In the genomic region with DNA sequence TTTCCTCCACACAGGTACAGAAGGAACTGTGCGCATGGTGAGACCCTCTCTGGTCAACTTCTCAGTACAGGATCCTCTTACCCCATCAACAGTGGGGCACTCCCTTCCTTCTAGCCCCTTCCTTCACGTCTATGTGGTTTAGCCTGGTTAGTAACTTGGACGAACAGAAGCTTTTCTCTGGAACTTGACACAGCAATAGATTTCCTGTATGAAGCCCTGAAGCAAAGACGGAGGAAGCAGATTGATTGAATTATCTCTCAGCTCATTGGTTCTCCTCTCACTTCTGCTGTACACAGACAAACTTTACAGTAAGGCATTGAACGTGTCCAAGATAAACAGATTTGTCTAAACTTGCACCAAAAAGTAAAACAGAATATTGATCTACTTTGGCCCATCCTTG, we compare ENCODE assay signal across 12 cellular contexts. TPM values are rescaled to one million over a fixed set of nuclear protein-coding genes. Genes with fewer than 3 reads are reported as not detected.
A peak's percentile ranks its signal among the peaks of the same experiment; 100 is the strongest.
DNase-seq lines count a peak whose midpoint lies in the region; ATAC-seq and TF ChIP-seq lines count a peak whose summit lies in the region.
"Had no signal": no experiment of that assay in that cellular context is flagged by ENCODE, and none has a peak within 500 bp of the region (broad histone marks: within the 10 kb centered on the region; RNA-seq: fewer than 3 reads in every experiment).

A gene with protein sequence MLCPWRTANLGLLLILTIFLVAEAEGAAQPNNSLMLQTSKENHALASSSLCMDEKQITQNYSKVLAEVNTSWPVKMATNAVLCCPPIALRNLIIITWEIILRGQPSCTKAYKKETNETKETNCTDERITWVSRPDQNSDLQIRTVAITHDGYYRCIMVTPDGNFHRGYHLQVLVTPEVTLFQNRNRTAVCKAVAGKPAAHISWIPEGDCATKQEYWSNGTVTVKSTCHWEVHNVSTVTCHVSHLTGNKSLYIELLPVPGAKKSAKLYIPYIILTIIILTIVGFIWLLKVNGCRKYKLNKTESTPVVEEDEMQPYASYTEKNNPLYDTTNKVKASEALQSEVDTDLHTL (minus strand): TSS at position 210 of the 400 bp plus-strand sequence. CDS start 246 bp downstream, outside the sequence.

- H3K4me2 ChIP-seq in GM23248 (ENCODE audit: unreplicated experiment) (no peak within 1 kb of the TSS), PC-3 (ENCODE audit: low read length) (no peak within 1 kb of the TSS)

- CTCF ChIA-PET in CD4-positive, alpha-beta T cell (lab: Charles Lee): interaction anchor here (0.6 to 1.4 kb wide), 7 partner anchors 9 to 332 kb away, joined by 3 to 5 read pairs (median 3); partner anchors contain the start of gene GTPBP8
- CTCF ChIA-PET in PC-3 (lab: Charles Lee): no interaction called here

- no peaks in the 10 kb centered on the region for H3K9me2 ChIP-seq in GM23248 (ENCODE audit: insufficient read depth)
- no peaks in the 10 kb centered on the region for H3K9me2 ChIP-seq in PC-3 (replicated peaks; ENCODE audit: low read length)

- H3K9me3 Mint-ChIP-seq in CD4-positive, alpha-beta T cell: no peaks in the 10 kb centered on the region
- H3K9me3 Mint-ChIP-seq in activated naive CD8-positive, alpha-beta T cell (ENCODE audit: low read depth): no peaks in the 10 kb centered on the region

- H3K79me2 ChIP-seq in GM23248 (ENCODE audit: insufficient read depth) (no peaks in the 10 kb centered on the region), PC-3 (ENCODE audit: low read length) (no peaks in the 10 kb centered on the region)

- H3K27me3 Mint-ChIP-seq in CD4-positive, alpha-beta T cell: no peaks in the 10 kb centered on the region
- no peaks in the 10 kb centered on the region for H3K27me3 Mint-ChIP-seq in activated naive CD8-positive, alpha-beta T cell

- H3K27ac ChIP-seq in CD4-positive, alpha-beta T cell (ENCODE audit: low read depth, low read length): peak within 1 kb of the TSS; percentile 69
- H3K27ac ChIP-seq in KOPT-K1 (ENCODE audit: low read depth, low read length, poor library complexity, severe bottlenecking) (peak within 1 kb of the TSS; percentile 81), mucosa of rectum (ENCODE audit: low read depth in 2 of 2, low read length in 2 of 2) (peak within 1 kb of the TSS; percentile 8 to 68), GM23248 (no peak within 1 kb of the TSS), PC-3 (ENCODE audit: low read length) (no peak within 1 kb of the TSS)

- no peaks in the 10 kb centered on the region for H4K20me1 ChIP-seq in GM23248 (ENCODE audit: insufficient read depth)
- no peaks in the 10 kb centered on the region for H4K20me1 ChIP-seq in PC-3 (ENCODE audit: low read length)

- 53 to 58% methylated on average over 5 of the region's 5 CpGs for WGBS in GM23248 (ENCODE audit: low coverage in 1 of 2, low lambda C conversion rate in 2 of 2, missing lambda C conversion rate in 2 of 2), 2 experiments

- H3K4me3 Mint-ChIP-seq in CD4-positive, alpha-beta T cell: peak within 1 kb of the TSS; percentile 92
- peak within 1 kb of the TSS; percentile 90 for H3K4me3 Mint-ChIP-seq in activated naive CD8-positive, alpha-beta T cell

- peaks cover 9% of the 10 kb centered on the region for H3K36me3 Mint-ChIP-seq in CD4-positive, alpha-beta T cell (ENCODE audit: low read depth)
- peaks cover 2% of the 10 kb centered on the region for H3K36me3 Mint-ChIP-seq in activated naive CD8-positive, alpha-beta T cell

- no peaks in the 10 kb centered on the region for H3K9me3 ChIP-seq in CD4-positive, alpha-beta T cell (ENCODE audit: control insufficient read depth, low read length)
- H3K9me3 ChIP-seq in KOPT-K1 (ENCODE audit: insufficient read depth, low read length, poor library complexity, severe bottlenecking): no peaks in the 10 kb centered on the region
- H3K9me3 ChIP-seq in mucosa of rectum (ENCODE audit: control insufficient read depth in 2 of 2, low read length in 2 of 2): no peaks in the 10 kb centered on the region
- H3K9me3 ChIP-seq in GM23248 (ENCODE audit: low read depth): no peaks in the 10 kb centered on the region
- H3K9me3 ChIP-seq in PC-3 (ENCODE audit: low read length): no peaks in the 10 kb centered on the region
- H3K9me3 ChIP-seq in HAP-1: no peaks in the 10 kb centered on the region

- intact Hi-C loops in CD4-positive, alpha-beta T cell (cut with DNase I, micrococcal nuclease): loop anchor here in 1 of 2 experiments (5.0 to 10.0 kb wide), 3 partner anchors 33 to 410 kb away; partner anchors contain the start of genes ATG3 and SLC35A5
- intact Hi-C loops in PC-3 (cut with micrococcal nuclease): no loop called here

- DNase-seq in CD4-positive, alpha-beta T cell: no peak
- DNase-seq in GM19240 (ENCODE audit: insufficient read length, low spot score) (no peak), GM23248 (no peak), PC-3 (no peak), HAP-1 (ENCODE audit: low spot score in 2 of 2) (no peak)
- DNase-seq: activated gamma-delta T cell treated with Interleukin-2 at 50 U/mL for 16 hours, DMS53, NCI-H446 treated with DMSO at 0.1 percent for 48 hours, posterior cingulate gyrus had no signal

- in situ Hi-C loops in GM23248 (cut with MboI) (loop anchor here (10.0 kb wide), 1 partner anchor 240 kb away; no protein-coding TSS in a partner anchor), HAP-1 (cut with MboI; ENCODE audit: low sequenced_read_pairs) (no loop called here)

- ATAC-seq in CD4-positive, alpha-beta T cell (ENCODE audit: poor library complexity): peak; percentile 51
- no peak for ATAC-seq in PC-3

- H3K4me3 ChIP-seq in mucosa of rectum (ENCODE audit: low read length in 2 of 2) (peak within 1 kb of the TSS; percentile 43 to 62), GM23248 (no peak within 1 kb of the TSS), PC-3 (ENCODE audit: low read length) (no peak within 1 kb of the TSS), HAP-1 (no peak within 1 kb of the TSS)

- H3K36me3 ChIP-seq in KOPT-K1 (ENCODE audit: insufficient read depth, low read length) (no peaks in the 10 kb centered on the region), mucosa of rectum (ENCODE audit: control insufficient read depth in 2 of 2, insufficient read depth in 2 of 2, low read length in 2 of 2) (no peaks in the 10 kb centered on the region), GM23248 (ENCODE audit: low read depth) (no peaks in the 10 kb centered on the region), PC-3 (ENCODE audit: low read depth, low read length) (no peaks in the 10 kb centered on the region), HAP-1 (replicated peaks) (no peaks in the 10 kb centered on the region)

- no peaks in the 10 kb centered on the region for H3K27me3 ChIP-seq in CD4-positive, alpha-beta T cell (ENCODE audit: control insufficient read depth, insufficient read depth, low read length)
- H3K27me3 ChIP-seq in mucosa of rectum (ENCODE audit: control insufficient read depth in 2 of 2, insufficient read depth in 2 of 2, low read length in 2 of 2) (no peaks in the 10 kb centered on the region), GM23248 (replicated peaks; ENCODE audit: insufficient read depth) (no peaks in the 10 kb centered on the region), PC-3 (ENCODE audit: low read length) (0 out of 2 replicates have a peak, but pooled peaks cover 4% of the 10 kb centered on the region), HAP-1 (ENCODE audit: low read depth) (peaks cover 8% of the 10 kb centered on the region)

- H3K9ac ChIP-seq in mucosa of rectum (ENCODE audit: low read depth in 1 of 2, low read length in 2 of 2) (peak within 1 kb of the TSS; percentile 36 to 61), GM23248 (no peak within 1 kb of the TSS), PC-3 (ENCODE audit: low read length) (no peak within 1 kb of the TSS)

- H2AFZ ChIP-seq in GM23248 (no peak within 1 kb of the TSS), PC-3 (ENCODE audit: low read length) (no peak within 1 kb of the TSS; the same call in 1 of the 2 replicates)

- H3F3A ChIP-seq in GM23248 (ENCODE audit: insufficient read depth) (no peaks in the 10 kb centered on the region), PC-3 (ENCODE audit: low read length, unreplicated experiment) (no peaks in the 10 kb centered on the region)

- no peak for TF ChIP-seq CTCF in CD4-positive, alpha-beta T cell (IDR thresholded peaks at IDR 0.05)
- no peak for TF ChIP-seq CTCF in PC-3 (conservative IDR thresholded peaks at IDR 0.05; ENCODE audit: low read depth, low read length)

- H3K27ac Mint-ChIP-seq in CD4-positive, alpha-beta T cell: peak within 1 kb of the TSS; percentile 94
- H3K27ac Mint-ChIP-seq in activated naive CD8-positive, alpha-beta T cell: peak within 1 kb of the TSS; percentile 84

- POLR2A ChIA-PET in CD4-positive, alpha-beta T cell (lab: Charles Lee): interaction anchor here (0.9 to 2.6 kb wide), 10 partner anchors 9 to 996 kb away, joined by 3 to 16 read pairs (median 5); partner anchors contain the start of genes ABHD10 and GTPBP8
- POLR2A ChIA-PET in PC-3 (lab: Charles Lee; ENCODE audit: unreplicated experiment): no interaction called here

- no TSS peak for BruUV-seq in PC-3 (replicated peaks; lab: Mats Ljungman, UMichigan)

- peaks cover 89% of the 10 kb centered on the region for H3K4me1 Mint-ChIP-seq in CD4-positive, alpha-beta T cell (ENCODE audit: low read depth)
- H3K4me1 Mint-ChIP-seq in activated naive CD8-positive, alpha-beta T cell (ENCODE audit: low read depth): peaks cover 86% of the 10 kb centered on the region

- H3K4me1 ChIP-seq in mucosa of rectum (ENCODE audit: control insufficient read depth in 2 of 2, insufficient read depth in 2 of 2, low read length in 2 of 2) (no peaks in the 10 kb centered on the region), GM23248 (ENCODE audit: insufficient read depth) (no peaks in the 10 kb centered on the region), PC-3 (ENCODE audit: insufficient read depth, low read length) (no peaks in the 10 kb centered on the region), HAP-1 (no peaks in the 10 kb centered on the region)

RNA-seq across cellular contexts. Expression of the gene that starts here (rescaled TPM):
- total RNA-seq in CD4-positive, alpha-beta T cell: 1 to 10 TPM; 4.0 to 4.7 TPM
- 0.38 TPM in 1 of 2 replicates, not detected in the other for total RNA-seq in GM23248 (2014; rRNA removed; shearing (Covaris generic))
- polyA plus RNA-seq in GM23248 (2016; fragmentation: Nextera tagmentation; extraction: Ambion mirVana): not detected in 2 replicates
- not detected in 2 replicates for total RNA-seq in PC-3 (2014; rRNA removed)

Comparison
In these comparisons a context has a peak if more than half of its experiments do, and no peak if none do; other contexts are left out.
1. H3K27ac ChIP-seq: peak in CD4-positive, alpha-beta T cell (single experiment), KOPT-K1 (single experiment) and mucosa of rectum (2 of 2); none in GM23248 (single experiment) and PC-3 (single experiment).
2. H3K4me3 ChIP-seq: peak in mucosa of rectum (2 of 2); none in GM23248 (single experiment), PC-3 (single experiment) and HAP-1 (single experiment).
3. H3K9ac ChIP-seq: peak in mucosa of rectum (2 of 2); none in GM23248 (single experiment) and PC-3 (single experiment).